ENCODE assay signal across 12 cellular contexts in genomic region chr9:17480966-17481365, GRCh38.
"Had no signal": no experiment of that assay in that cellular context is flagged by ENCODE, and none has a peak within 500 bp of the region (broad histone marks: within the 10 kb centered on the region; RNA-seq: fewer than 3 reads in every experiment).

No MANE protein-coding gene starts in this region.

- H3K27me3 ChIP-seq: upper lobe of left lung had no signal

- H3K9me3 ChIP-seq: thoracic aorta, upper lobe of left lung had no signal

- H3K4me3 ChIP-seq: skin epidermis, thoracic aorta, upper lobe of left lung had no signal

- DNase-seq: activated CD4-positive, alpha-beta memory T cell treated with anti-CD3 and anti-CD28 coated beads for 36 hours; activated CD4-positive, alpha-beta T cell treated with anti-CD3 and anti-CD28 coated beads for 4 hours; activated CD8-positive, alpha-beta memory T cell treated with anti-CD3 and anti-CD28 coated beads, Interleukin-2, amount 10 ng/mL, durations not matched to agents 7 days and 5 days; activated naive CD8-positive, alpha-beta T cell treated with anti-CD3 and anti-CD28 coated beads, Interleukin-2, amount 10 ng/mL, durations not matched to agents 7 days and 5 days; cortex of kidney; naive thymus-derived CD8-positive, alpha-beta T cell; retina; stimulated activated CD4-positive, alpha-beta T cell treated with anti-CD3 and anti-CD28 coated beads, Interleukin-15, amount 100 ng/mL, for 24 hours; stimulated activated CD4-positive, alpha-beta T cell treated with anti-CD3 and anti-CD28 coated beads, Interleukin-2, amount 100 ng/mL, for 48 hours had no signal

- H3K27ac ChIP-seq: skin epidermis, thoracic aorta, upper lobe of left lung had no signal

- H3K4me1 ChIP-seq: upper lobe of left lung had no signal
